Comparison of ENCODE assay signal across 8 cellular contexts in the genomic region with DNA sequence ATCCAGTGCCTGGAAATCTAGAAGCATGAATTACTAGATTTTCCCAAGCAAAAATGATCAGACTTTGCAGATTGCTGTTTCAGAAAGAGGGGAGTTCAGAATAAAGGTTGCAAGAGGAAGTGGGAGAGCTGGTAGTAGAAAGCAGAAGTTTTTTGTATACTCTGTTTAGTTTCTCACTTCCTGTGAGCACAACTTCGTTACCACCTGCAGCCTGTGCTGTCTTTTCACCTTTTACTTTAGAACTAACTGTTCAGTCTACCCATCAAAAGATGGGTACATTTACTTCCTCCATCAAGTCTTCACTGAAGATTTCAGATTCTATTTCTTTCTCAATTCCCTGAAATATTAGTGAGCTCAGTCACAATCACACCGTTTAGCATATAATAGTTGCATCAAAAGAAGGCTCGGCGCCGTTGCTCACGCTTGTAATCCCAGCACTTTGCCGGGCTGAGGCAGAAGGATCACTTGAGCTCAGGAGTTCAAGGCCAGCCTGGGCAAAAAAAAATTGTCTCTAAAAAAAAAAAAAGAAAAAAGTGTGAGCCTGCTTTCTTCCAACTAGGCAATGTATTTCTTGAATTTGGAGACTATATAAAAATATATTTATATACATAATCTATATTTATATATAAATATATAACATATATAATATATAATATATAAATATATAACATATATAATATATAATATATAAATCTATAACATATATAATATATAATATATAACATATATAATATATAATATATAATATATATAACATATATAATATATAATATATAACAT. TPM values are rescaled to one million over a fixed set of nuclear protein-coding genes. Genes with fewer than 3 reads are reported as not detected.
DNase-seq lines count a peak whose midpoint lies in the region; ATAC-seq and TF ChIP-seq lines count a peak whose summit lies in the region.

No MANE protein-coding gene starts in this region.

- H3K36me3 Mint-ChIP-seq in activated T-helper 2 cell treated with anti-CD3 and anti-CD28 coated beads, Interferon-gamma antibody, Interleukin-2, Interleukin-4, amounts not matched to agents 10 μg/mL and 5 μg/mL and 100 μg/mL, durations not matched to agents 14 hours and 24 hours and 36 hours (ENCODE audit: low read depth) = peaks cover 10% of the 10 kb centered on the region
- H3K36me3 Mint-ChIP-seq in glutamatergic neuron (ENCODE audit: unreplicated experiment) = no peaks in the 10 kb centered on the region

- peak overlapping the region; percentile 50 for H2AFZ ChIP-seq in DND-41 (ENCODE audit: low read depth, low read length)

- H3K27ac Mint-ChIP-seq in activated T-helper 2 cell treated with anti-CD3 and anti-CD28 coated beads, Interferon-gamma antibody, Interleukin-2, Interleukin-4, amounts not matched to agents 10 μg/mL and 5 μg/mL and 100 μg/mL, durations not matched to agents 14 hours and 24 hours and 36 hours = peak overlapping the region; percentile 83
- no peak overlapping the region for H3K27ac Mint-ChIP-seq in glutamatergic neuron (ENCODE audit: unreplicated experiment)

- no peaks in the 10 kb centered on the region for H3K9me3 Mint-ChIP-seq in activated T-helper 2 cell treated with anti-CD3 and anti-CD28 coated beads, Interferon-gamma antibody, Interleukin-2, Interleukin-4, amounts not matched to agents 10 μg/mL and 5 μg/mL and 100 μg/mL, durations not matched to agents 14 hours and 24 hours and 36 hours
- H3K9me3 Mint-ChIP-seq in glutamatergic neuron (ENCODE audit: unreplicated experiment) = peaks cover 5% of the 10 kb centered on the region

- H3K27ac ChIP-seq in DND-41 (ENCODE audit: low read length) = peak overlapping the region; percentile 71

- ATAC-seq in DND-41 (ENCODE audit: insufficient read depth, low read depth) (no peak), GM19467 (IDR thresholded peaks at IDR 0.05; ENCODE audit: unreplicated experiment) (peak; percentile 54), HG03460 (IDR thresholded peaks at IDR 0.05; ENCODE audit: unreplicated experiment) (peak; percentile 52)

- peaks cover 28% of the 10 kb centered on the region for H3K79me2 ChIP-seq in DND-41 (ENCODE audit: insufficient read depth, low read length)

- peak overlapping the region; percentile 43 for H3K4me3 Mint-ChIP-seq in activated T-helper 2 cell treated with anti-CD3 and anti-CD28 coated beads, Interferon-gamma antibody, Interleukin-2, Interleukin-4, amounts not matched to agents 10 μg/mL and 5 μg/mL and 100 μg/mL, durations not matched to agents 14 hours and 24 hours and 36 hours (ENCODE audit: low read depth)
- H3K4me3 Mint-ChIP-seq in glutamatergic neuron (ENCODE audit: unreplicated experiment) = no peak overlapping the region

- peaks cover 40% of the 10 kb centered on the region for H3K4me1 Mint-ChIP-seq in activated T-helper 2 cell treated with anti-CD3 and anti-CD28 coated beads, Interferon-gamma antibody, Interleukin-2, Interleukin-4, amounts not matched to agents 10 μg/mL and 5 μg/mL and 100 μg/mL, durations not matched to agents 14 hours and 24 hours and 36 hours (ENCODE audit: low read depth)
- no peaks in the 10 kb centered on the region for H3K4me1 Mint-ChIP-seq in glutamatergic neuron (ENCODE audit: low read depth, unreplicated experiment)

- H3K27me3 ChIP-seq in DND-41 (ENCODE audit: insufficient read depth, low read length, poor library complexity) = no peaks in the 10 kb centered on the region

- H3K36me3 ChIP-seq in DND-41 (ENCODE audit: insufficient read depth, low read length) = peaks cover 12% of the 10 kb centered on the region

- DNase-seq in DND-41 (peak; percentile 37), NCI-H774 (lab: John Stamatoyannopoulos, UW) (no peak), NCI-H1436 treated with DMSO at 0.1 percent for 48 hours (lab: John Stamatoyannopoulos, UW) (no peak), glutamatergic neuron (no peak), T-helper 9 cell (no peak)
- no peak for DNase-seq in activated T-helper 2 cell treated with anti-CD3 and anti-CD28 coated beads, Interferon-gamma antibody, Interleukin-2, Interleukin-4, amounts not matched to agents 10 μg/mL and 5 μg/mL and 100 μg/mL, durations not matched to agents 14 hours and 24 hours and 36 hours (ENCODE audit: low spot score)

- H3K4me2 ChIP-seq in DND-41 (ENCODE audit: insufficient read depth, low read length) = peak overlapping the region; percentile 46

- peak overlapping the region; percentile 22; the same call in 1 of the 2 replicates for H3K9ac ChIP-seq in DND-41 (ENCODE audit: low read depth, low read length)

- H3K4me3 ChIP-seq in DND-41 (ENCODE audit: low read depth in 1 of 2, low read length in 2 of 2) = no peak overlapping the region

- TF ChIP-seq CTCF in DND-41 (IDR thresholded peaks at IDR 0.05; ENCODE audit: borderline replicate concordance, extremely low read depth, low read length, poor library complexity, severe bottlenecking) (no peak), glutamatergic neuron (IDR thresholded peaks at IDR 0.05; ENCODE audit: partially characterized antibody, unreplicated experiment) (no peak)

- no peaks in the 10 kb centered on the region for H4K20me1 ChIP-seq in DND-41 (ENCODE audit: insufficient read depth, low read length)

- H3K4me1 ChIP-seq in DND-41 (ENCODE audit: insufficient read depth, low read length) = peaks cover 36% of the 10 kb centered on the region

- intact Hi-C loops in activated T-helper 2 cell treated with anti-CD3 and anti-CD28 coated beads, Interferon-gamma antibody, Interleukin-2, Interleukin-4, amounts not matched to agents 10 μg/mL and 5 μg/mL and 100 μg/mL, durations not matched to agents 14 hours and 24 hours and 36 hours (cut with micrococcal nuclease) = loop anchor here (5.0 to 10.0 kb wide), 2 partner anchors 502 to 550 kb away; no protein-coding TSS in a partner anchor

- H3K9me3 ChIP-seq in DND-41 (ENCODE audit: insufficient read depth, low read length, severe bottlenecking) = no peaks in the 10 kb centered on the region

- no peaks in the 10 kb centered on the region for H3K27me3 Mint-ChIP-seq in activated T-helper 2 cell treated with anti-CD3 and anti-CD28 coated beads, Interferon-gamma antibody, Interleukin-2, Interleukin-4, amounts not matched to agents 10 μg/mL and 5 μg/mL and 100 μg/mL, durations not matched to agents 14 hours and 24 hours and 36 hours (ENCODE audit: low read depth)
- no peaks in the 10 kb centered on the region for H3K27me3 Mint-ChIP-seq in glutamatergic neuron (ENCODE audit: unreplicated experiment)

RNA-seq across cellular contexts. Expression of a gene that starts 1.8 kb away (rescaled TPM):
- total RNA-seq in activated T-helper 2 cell treated with anti-CD3 and anti-CD28 coated beads, Interferon-gamma antibody, Interleukin-2, Interleukin-4, amounts not matched to agents 10 μg/mL and 5 μg/mL and 100 μg/mL, durations not matched to agents 14 hours and 24 hours and 36 hours = 26.0 and 26.1 TPM in 2 replicates
- 25.1 TPM for total RNA-seq in glutamatergic neuron (ENCODE audit: unreplicated experiment)

RNA-seq across cellular contexts. Expression of a gene that starts 36.1 kb away (rescaled TPM):
- total RNA-seq in activated T-helper 2 cell treated with anti-CD3 and anti-CD28 coated beads, Interferon-gamma antibody, Interleukin-2, Interleukin-4, amounts not matched to agents 10 μg/mL and 5 μg/mL and 100 μg/mL, durations not matched to agents 14 hours and 24 hours and 36 hours = 1,565 and 1,599 TPM in 2 replicates
- 864 TPM for total RNA-seq in glutamatergic neuron (ENCODE audit: unreplicated experiment)

RNA-seq across cellular contexts. Expression of a gene that starts 45.7 kb away (rescaled TPM):
- 27.5 and 29.6 TPM in 2 replicates for total RNA-seq in activated T-helper 2 cell treated with anti-CD3 and anti-CD28 coated beads, Interferon-gamma antibody, Interleukin-2, Interleukin-4, amounts not matched to agents 10 μg/mL and 5 μg/mL and 100 μg/mL, durations not matched to agents 14 hours and 24 hours and 36 hours
- total RNA-seq in glutamatergic neuron (ENCODE audit: unreplicated experiment) = 15.7 TPM

RNA-seq across cellular contexts. Expression of a gene that starts 56.4 kb away (rescaled TPM):
- total RNA-seq in activated T-helper 2 cell treated with anti-CD3 and anti-CD28 coated beads, Interferon-gamma antibody, Interleukin-2, Interleukin-4, amounts not matched to agents 10 μg/mL and 5 μg/mL and 100 μg/mL, durations not matched to agents 14 hours and 24 hours and 36 hours = 18.1 and 21.2 TPM in 2 replicates
- 29.1 TPM for total RNA-seq in glutamatergic neuron (ENCODE audit: unreplicated experiment)
